Comparison of ENCODE assay signal across 8 cellular contexts in genomic region chr21:46226920-46227599, GRCh38. TPM values are rescaled to one million over a fixed set of nuclear protein-coding genes. Genes with fewer than 3 reads are reported as not detected.
DNase-seq lines count a peak whose midpoint lies in the region; ATAC-seq and TF ChIP-seq lines count a peak whose summit lies in the region.

No MANE protein-coding gene starts in this region.

- no peak for DNase-seq in CD14-positive monocyte (ENCODE audit: low spot score)
- no peak for DNase-seq in HCT116 (ENCODE audit: low read depth, low spot score)
- DNase-seq in stomach: no peak
- no peak for DNase-seq in SHP77 treated with DMSO at 0.1 percent for 48 hours (lab: John Stamatoyannopoulos, UW)
- DNase-seq in occipital lobe (lab: John Stamatoyannopoulos, UW): no peak

- TF ChIP-seq RAD21 in HCT116 (IDR thresholded peaks at IDR 0.05; ENCODE audit: low read depth): no peak

- peaks cover 0 to 7% (median 1%) of the 10 kb centered on the region in 7 donors for H3K9me3 Mint-ChIP-seq in CD14-positive monocyte
- peaks cover 5% of the 10 kb centered on the region for H3K9me3 Mint-ChIP-seq in activated naive CD8-positive, alpha-beta T cell (ENCODE audit: low read depth)

- H3K9ac ChIP-seq in HCT116 (ENCODE audit: low read length): no peak overlapping the region
- H3K9ac ChIP-seq in iPS-15b (ENCODE audit: low read depth, low read length): no peak overlapping the region

- 26 to 44% (median 37%) methylated on average over 4 of the region's 4 CpGs for WGBS in stomach, 5 donors

- TF ChIP-seq CTCF in CD14-positive monocyte (IDR thresholded peaks at IDR 0.05): no peak
- TF ChIP-seq CTCF in HCT116 (IDR thresholded peaks at IDR 0.05 in 2 of 3, conservative IDR thresholded peaks at IDR 0.05 in 1 of 3; ENCODE audit: borderline replicate concordance in 1 of 3, insufficient read depth in 1 of 3, low read depth in 2 of 3, low read length in 2 of 3): no peak
- no peak for TF ChIP-seq CTCF in stomach (IDR thresholded peaks at IDR 0.05)

- no peaks in the 10 kb centered on the region for H4K20me1 ChIP-seq in HCT116 (ENCODE audit: insufficient read depth)

- no peaks in the 10 kb centered on the region for H3K79me2 ChIP-seq in HCT116 (ENCODE audit: insufficient read depth, low read length)

- no peak overlapping the region for H3K27ac ChIP-seq in HCT116 (ENCODE audit: low read depth, low read length)
- peak overlapping the region; percentile 34 to 94 (median 90) for H3K27ac ChIP-seq in stomach

- CTCF ChIA-PET in HCT116 (lab: Charles Lee): no interaction called here

- intact Hi-C loops in CD14-positive monocyte (cut with micrococcal nuclease): loop anchor here (2.0 to 5.0 kb wide), 3 partner anchors 45 to 98 kb away; partner anchors contain the start of genes PCNT (in 2 of the 2), C21orf58 (in 1 of the 2) and SPATC1L (in 1 of the 2)
- intact Hi-C loops in HCT116 (cut with micrococcal nuclease): loop anchor here (5.0 kb wide), 1 partner anchor 85 kb away; no protein-coding TSS in a partner anchor
- intact Hi-C loops in stomach (cut with DNase I; ENCODE audit: low total_unique reads): loop anchor here (10.0 kb wide), 1 partner anchor 82 kb away; no protein-coding TSS in a partner anchor

- H3K36me3 Mint-ChIP-seq in CD14-positive monocyte: peaks cover 12% of the 10 kb centered on the region in 2 donors
- H3K36me3 Mint-ChIP-seq in activated naive CD8-positive, alpha-beta T cell: peaks cover 9% of the 10 kb centered on the region

- H3K9me3 ChIP-seq in HCT116 (ENCODE audit: control insufficient read depth in 1 of 2, insufficient read depth in 1 of 2, low read depth in 1 of 2, low read length in 2 of 2): no peaks in the 10 kb centered on the region; a peak in 1 of 4 replicates
- no peaks in the 10 kb centered on the region for H3K9me3 ChIP-seq in iPS-15b (ENCODE audit: control insufficient read depth, insufficient read depth, low read length)
- no peaks in the 10 kb centered on the region for H3K9me3 ChIP-seq in stomach

- no peaks in the 10 kb centered on the region for H3K9me2 ChIP-seq in HCT116 (ENCODE audit: insufficient read depth)

- H3K27ac Mint-ChIP-seq in CD14-positive monocyte: peak overlapping the region in 2 of 7 donors; percentile 36 to 72
- H3K27ac Mint-ChIP-seq in activated naive CD8-positive, alpha-beta T cell: peak overlapping the region; percentile 50

- peak overlapping the region; percentile 80 to 88 for H3K4me3 Mint-ChIP-seq in CD14-positive monocyte
- peak overlapping the region; percentile 83 for H3K4me3 Mint-ChIP-seq in activated naive CD8-positive, alpha-beta T cell

- peaks cover 15 to 29% of the 10 kb centered on the region in 2 experiments for H3K4me1 ChIP-seq in HCT116 (ENCODE audit: control insufficient read depth in 1 of 2, insufficient read depth in 2 of 2, low read length in 2 of 2)
- H3K4me1 ChIP-seq in iPS-15b (ENCODE audit: control insufficient read depth, insufficient read depth, low read length): no peaks in the 10 kb centered on the region
- peaks cover 32 to 52% (median 46%) of the 10 kb centered on the region in 4 donors for H3K4me1 ChIP-seq in stomach

- ATAC-seq in HCT116 (no peak), HG03520 (IDR thresholded peaks at IDR 0.05; ENCODE audit: unreplicated experiment) (no peak)

- H3K4me3 ChIP-seq in HCT116 (replicated peaks in 1 of 2; ENCODE audit: low read depth in 1 of 2, low read length in 2 of 2) (peak overlapping the region in 1 of 2 experiments; percentile 76; a peak in 2 of 4 replicates), iPS-15b (ENCODE audit: low read depth, low read length) (peak overlapping the region; percentile 78), stomach (peak overlapping the region; percentile 70 to 97 (median 90))

- POLR2A ChIA-PET in HCT116 (lab: Charles Lee): no interaction called here

- no peaks in the 10 kb centered on the region for H3K27me3 ChIP-seq in HCT116 (ENCODE audit: insufficient read depth, low read length)
- H3K27me3 ChIP-seq in iPS-15b (ENCODE audit: control insufficient read depth, insufficient read depth, low read length): no peaks in the 10 kb centered on the region
- no peaks in the 10 kb centered on the region for H3K27me3 ChIP-seq in stomach

- peaks cover 34% of the 10 kb centered on the region for H3K4me1 Mint-ChIP-seq in CD14-positive monocyte
- peaks cover 47% of the 10 kb centered on the region for H3K4me1 Mint-ChIP-seq in activated naive CD8-positive, alpha-beta T cell (ENCODE audit: low read depth)

- TF ChIP-seq EP300 in stomach (IDR thresholded peaks at IDR 0.05): no peak

- TF ChIP-seq POLR2A in HCT116 (IDR thresholded peaks at IDR 0.05; ENCODE audit: borderline replicate concordance, extremely low read depth, insufficient read depth, insufficient read length) (no peak), stomach (IDR thresholded peaks at IDR 0.05) (no peak)

- 0 out of 4 replicates have a peak, but pooled peaks cover 0 to 6% of the 10 kb centered on the region in 2 experiments for H3K36me3 ChIP-seq in HCT116 (ENCODE audit: control insufficient read depth in 1 of 2, insufficient read depth in 2 of 2, low read length in 2 of 2)
- H3K36me3 ChIP-seq in iPS-15b (ENCODE audit: control insufficient read depth, insufficient read depth, low read length): peaks cover 11% of the 10 kb centered on the region
- peaks cover 4 to 19% (median 14%) of the 10 kb centered on the region in 4 donors for H3K36me3 ChIP-seq in stomach

- RAD21 ChIA-PET in HCT116 (lab: Charles Lee; ENCODE audit: low non-redundant PET in 1 of 2, low total read pairs in 2 of 2, uncharacterized antibody in 2 of 2, unreplicated experiment in 2 of 2): no interaction called here

- H3K4me2 ChIP-seq in HCT116 (ENCODE audit: low read length): peak overlapping the region; percentile 97

- H3K27me3 Mint-ChIP-seq in CD14-positive monocyte (ENCODE audit: low read depth in 3 of 3): peaks cover 2 to 7% (median 2%) of the 10 kb centered on the region in 3 donors
- no peaks in the 10 kb centered on the region for H3K27me3 Mint-ChIP-seq in activated naive CD8-positive, alpha-beta T cell

- H2AFZ ChIP-seq in HCT116 (ENCODE audit: low read depth, low read length, poor library complexity, severe bottlenecking): no peak overlapping the region

- no TSS peak for BruUV-seq in HCT116 (replicated peaks; lab: Mats Ljungman, UMichigan)

TF ChIP-seq in HCT116, 20 proteins besides CTCF, POLR2A, EP300 and RAD21:
- TF ChIP-seq CEBPB (IDR thresholded peaks at IDR 0.05; ENCODE audit: low read depth): no peak
- no peak for TF ChIP-seq ATF3 (IDR thresholded peaks at IDR 0.05)

RNA-seq across cellular contexts. Expression of gene LSS, which starts 1.5 kb away (rescaled TPM):
- polyA plus RNA-seq in CD14-positive monocyte (1 to 10 TPM; 4.1 to 4.9 TPM), stomach (10 to 100 TPM; 15.3 to 22.2 (median 21.7) TPM)
- total RNA-seq in HCT116 (2021; ENCODE audit: unreplicated experiment) (44.7 TPM), stomach (100 to 1,000 TPM in 1 of 5 donors, 10 to 100 TPM in 4; 26.4 to 246 (median 46.7) TPM), occipital lobe (52.7 TPM)
- polyA plus RNA-seq in HCT116 (2012): 27.1 and 27.5 TPM in 2 replicates

RNA-seq across cellular contexts. Expression of gene SPATC1L, which starts 42.8 kb away (rescaled TPM):
- polyA plus RNA-seq in CD14-positive monocyte (1 to 10 TPM; 3.3 to 5.8 TPM), stomach (10 to 100 TPM in 2 of 3 donors, 1 to 10 TPM in 1; 7.0 to 14.2 (median 13.7) TPM)
- total RNA-seq in HCT116 (2021; ENCODE audit: unreplicated experiment) (1.3 TPM), stomach (10 to 100 TPM in 2 of 5 donors, 1 to 10 TPM in 1, under 1 TPM in 1, not detected in 1; 0.72 to 26.4 (median 8.0) TPM), occipital lobe (2.8 TPM)
- 1.9 and 3.2 TPM in 2 replicates for polyA plus RNA-seq in HCT116 (2012)

RNA-seq across cellular contexts. Expression of gene MCM3AP, which starts 58.4 kb away (rescaled TPM):
- polyA plus RNA-seq in CD14-positive monocyte (10 to 100 TPM; 30.9 to 32.7 TPM), stomach (10 to 100 TPM; 18.9 to 35.8 (median 24.6) TPM)
- total RNA-seq in HCT116 (2021; ENCODE audit: unreplicated experiment) (88.4 TPM), stomach (100 to 1,000 TPM in 2 of 5 donors, 10 to 100 TPM in 3; 55.8 to 555 (median 97.1) TPM), occipital lobe (82.7 TPM)
- 43.3 and 43.9 TPM in 2 replicates for polyA plus RNA-seq in HCT116 (2012)

RNA-seq across cellular contexts. Expression of gene YBEY, which starts 59.1 kb away (rescaled TPM):
- polyA plus RNA-seq in CD14-positive monocyte (1 to 10 TPM; 4.1 to 5.2 TPM), stomach (10 to 100 TPM; 14.2 to 19.6 (median 16.4) TPM)
- total RNA-seq in HCT116 (2021; ENCODE audit: unreplicated experiment) (31.5 TPM), stomach (10 to 100 TPM in 2 of 5 donors, 1 to 10 TPM in 3; 1.0 to 22.0 (median 5.3) TPM), occipital lobe (11.7 TPM)
- 22.1 and 28.9 TPM in 2 replicates for polyA plus RNA-seq in HCT116 (2012)
